Comparison of ENCODE assay signal across 26 cellular contexts in genomic region chr4:175451238-175451965, GRCh38.
"Had no signal": no experiment of that assay in that cellular context is flagged by ENCODE, and none has a peak within 500 bp of the region (broad histone marks: within the 10 kb centered on the region; RNA-seq: fewer than 3 reads in every experiment).

No MANE protein-coding gene starts in this region.

- H3K9me3 ChIP-seq: SJSA1 had no signal

- H3K4me1 ChIP-seq: SJSA1 had no signal

- H3K4me3 ChIP-seq: MG63, SJSA1, SK-N-MC had no signal

- DNase-seq: Karpas-422, KBM-7, MG63, NCI-H1092, NCI-H1105 treated with DMSO at 0.1 percent for 48 hours, NCI-H1417 treated with DMSO at 0.1 percent for 48 hours, NCI-H146, NCI-H1694 treated with DMSO at 0.1 percent for 48 hours, NCI-H1930, NCI-H2081, NCI-H2107, NCI-H2171, NCI-H226, NCI-H446, NCI-H510A, NCI-H524 treated with DMSO at 0.1 percent for 48 hours, NCI-H69, NCI-H774, Right ventricle myocardium superior, RPMI8226, SIG-M5, SW 1271, T-cell had no signal

- H3K27me3 ChIP-seq: MG63, SJSA1 had no signal

- H3K36me3 ChIP-seq: MG63, SJSA1 had no signal

- ATAC-seq: T-cell had no signal

- H3K27ac ChIP-seq: HL-60, SJSA1, SK-N-MC had no signal
